ENCODE assay signal across 15 cellular contexts in the genomic region with DNA sequence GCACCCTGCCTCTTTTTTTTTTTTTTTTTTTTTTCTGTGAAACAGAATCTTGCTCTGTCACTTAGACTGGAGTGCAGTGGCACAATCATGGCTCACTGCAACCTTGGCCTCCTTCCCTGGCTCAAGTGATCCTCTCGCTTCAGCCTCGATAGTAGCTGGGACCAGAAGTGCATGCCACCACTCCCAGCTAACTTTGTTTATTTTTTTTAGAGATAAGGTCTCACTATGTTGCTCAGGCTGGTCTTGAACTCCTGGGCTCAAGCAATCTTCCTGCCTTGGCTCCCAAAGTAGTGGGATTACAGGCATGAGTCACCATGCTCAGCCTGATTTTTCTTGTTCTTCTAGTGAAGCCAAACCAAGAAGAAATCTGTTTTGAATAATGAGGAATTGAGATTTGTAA. TPM values are rescaled to one million over a fixed set of nuclear protein-coding genes. Genes with fewer than 3 reads are reported as not detected.
DNase-seq lines count a peak whose midpoint lies in the region; ATAC-seq and TF ChIP-seq lines count a peak whose summit lies in the region.
"Had no signal": no experiment of that assay in that cellular context is flagged by ENCODE, and none has a peak within 500 bp of the region (broad histone marks: within the 10 kb centered on the region; RNA-seq: fewer than 3 reads in every experiment).

No MANE protein-coding gene starts in this region.

- peaks cover 0 to 4% of the 10 kb centered on the region in 2 experiments; a peak in 1 of 4 replicates for H3K4me1 ChIP-seq in SK-N-SH (ENCODE audit: control insufficient read depth in 1 of 2, insufficient read depth in 2 of 2, low read depth in 1 of 2, low read length in 1 of 2)
- no peaks in the 10 kb centered on the region for H3K4me1 ChIP-seq in fibroblast of lung (ENCODE audit: control insufficient read depth, extremely low read depth, insufficient read depth, low read length)
- H3K4me1 ChIP-seq in stomach = no peaks in the 10 kb centered on the region
- H3K4me1 ChIP-seq: thyroid gland had no signal

- TF ChIP-seq EP300 in SK-N-SH (IDR thresholded peaks at IDR 0.05; ENCODE audit: borderline replicate concordance in 1 of 2, low read depth in 1 of 2, low read length in 1 of 2) (no peak), stomach (IDR thresholded peaks at IDR 0.05) (no peak)

- H4K20me1 ChIP-seq in SK-N-SH (ENCODE audit: insufficient read depth) = peaks cover 15% of the 10 kb centered on the region; the same call in 1 of the 2 replicates
- H4K20me1 ChIP-seq in fibroblast of lung (ENCODE audit: control insufficient read depth, extremely low read depth, insufficient read depth, low read length) = no peaks in the 10 kb centered on the region

- no peak for TF ChIP-seq RAD21 in SK-N-SH (IDR thresholded peaks at IDR 0.05; ENCODE audit: low read length)

- peak overlapping the region; percentile 12; the same call in 1 of the 2 replicates for H3K4me2 ChIP-seq in SK-N-SH
- H3K4me2 ChIP-seq in fibroblast of lung (ENCODE audit: extremely low read depth, insufficient read depth, low read length) = no peak overlapping the region

- TF ChIP-seq CTCF in SK-N-SH (IDR thresholded peaks at IDR 0.05) (no peak), fibroblast of lung (conservative IDR thresholded peaks at IDR 0.05 in 1 of 2, IDR thresholded peaks at IDR 0.05 in 1 of 2; ENCODE audit: low read depth in 1 of 2, low read length in 2 of 2) (no peak), stomach (IDR thresholded peaks at IDR 0.05) (no peak)

- WGBS in SK-N-SH (ENCODE audit: low lambda C conversion rate) = 90% methylated on average over 2 of the region's 2 CpGs
- WGBS in stomach, 5 donors = 13 to 59% (median 46%) methylated on average over 2 of the region's 2 CpGs

- no peak for ATAC-seq in SK-N-SH treated with all-trans-retinoic acid at 6 μM for 48 hours
- no peak for ATAC-seq in GM18867 (IDR thresholded peaks at IDR 0.05; ENCODE audit: unreplicated experiment)
- ATAC-seq: left lobe of liver had no signal

- peaks cover 9 to 24% of the 10 kb centered on the region in 2 experiments for H3K36me3 ChIP-seq in SK-N-SH (replicated peaks in 1 of 2; ENCODE audit: control insufficient read depth in 1 of 2, insufficient read depth in 2 of 2, low read length in 1 of 2)
- no peaks in the 10 kb centered on the region for H3K36me3 ChIP-seq in fibroblast of lung (ENCODE audit: control insufficient read depth, insufficient read depth, low read length)
- peaks cover 11 to 63% (median 49%) of the 10 kb centered on the region in 4 donors for H3K36me3 ChIP-seq in stomach

- CTCF ChIA-PET in SK-N-SH (lab: Yijun Ruan, JAX) = no interaction called here

- peaks cover 83% of the 10 kb centered on the region for H3K79me2 ChIP-seq in SK-N-SH (ENCODE audit: insufficient read depth)
- H3K79me2 ChIP-seq in fibroblast of lung (ENCODE audit: control insufficient read depth, insufficient read depth, low read length) = peaks cover 7% of the 10 kb centered on the region

- H3K27ac ChIP-seq in SK-N-SH (ENCODE audit: low read depth in 2 of 2, low read length in 1 of 2) = peak overlapping the region in 1 of 2 experiments; percentile 50; a peak in 2 of 4 replicates
- peak overlapping the region; percentile 73 for H3K27ac ChIP-seq in fibroblast of lung (ENCODE audit: insufficient read depth, low read length)
- H3K27ac ChIP-seq in stomach = no peak overlapping the region
- H3K27ac ChIP-seq: 22Rv1, SJCRH30 had no signal

- POLR2A ChIA-PET in SK-N-SH (lab: Yijun Ruan, JAX) = no interaction called here

- H3K4me3 ChIP-seq in SK-N-SH (ENCODE audit: low read depth in 2 of 2, low read length in 1 of 2) (no peak overlapping the region), fibroblast of lung (replicated peaks in 1 of 4; ENCODE audit: control extremely low read depth in 1 of 4, insufficient read depth in 1 of 4, low read depth in 3 of 4, low read length in 4 of 4) (no peak overlapping the region), stomach (no peak overlapping the region)
- H3K4me3 ChIP-seq: SJCRH30, thyroid gland had no signal

- intact Hi-C loops in stomach (cut with DNase I; ENCODE audit: low total_unique reads) = no loop called here

- H3K9ac ChIP-seq in SK-N-SH = 0 out of 2 replicates have a peak overlapping the region, but pooled peaks have one; percentile 28
- H3K9ac ChIP-seq in fibroblast of lung (ENCODE audit: insufficient read depth, low read length) = no peak overlapping the region

- DNase-seq in SK-N-SH (no peak), RPMI7951 (ENCODE audit: low read depth) (peak; percentile 43), fibroblast of lung (ENCODE audit: low read depth in 2 of 2) (peak; percentile 68 to 70), stomach (peak; percentile 8), NK-92 (lab: John Stamatoyannopoulos, UW; ENCODE audit: unreplicated experiment) (no peak), GF-D8 (lab: John Stamatoyannopoulos, UW) (no peak)
- DNase-seq: glutamatergic neuron, NCI-H1694 treated with DMSO at 0.1 percent for 48 hours, NCI-H526 treated with DMSO at 0.1 percent for 48 hours had no signal

- no peak for TF ChIP-seq POLR2A in stomach (IDR thresholded peaks at IDR 0.05)

- H3K9me3 ChIP-seq in SK-N-SH (no peaks in the 10 kb centered on the region), fibroblast of lung (ENCODE audit: control insufficient read depth, insufficient read depth, low read depth, low read length) (no peaks in the 10 kb centered on the region), stomach (no peaks in the 10 kb centered on the region)
- H3K9me3 ChIP-seq: SJCRH30, thyroid gland had no signal

- H2AFZ ChIP-seq in SK-N-SH (ENCODE audit: low read depth) (no peak overlapping the region), fibroblast of lung (ENCODE audit: low read length) (no peak overlapping the region)

- peaks cover 22% of the 10 kb centered on the region for H3F3A ChIP-seq in SK-N-SH (replicated peaks; ENCODE audit: insufficient read depth)

- no peaks in the 10 kb centered on the region for H3K9me2 ChIP-seq in SK-N-SH

- H3K27me3 ChIP-seq in SK-N-SH (ENCODE audit: insufficient read depth) (no peaks in the 10 kb centered on the region), fibroblast of lung (ENCODE audit: control insufficient read depth, insufficient read depth, low read length) (no peaks in the 10 kb centered on the region), stomach (no peaks in the 10 kb centered on the region)
- H3K27me3 ChIP-seq: SJCRH30, thyroid gland had no signal

TF ChIP-seq in SK-N-SH, 30 proteins besides CTCF, POLR2A, EP300 and RAD21:
- TF ChIP-seq, protein P1, sequence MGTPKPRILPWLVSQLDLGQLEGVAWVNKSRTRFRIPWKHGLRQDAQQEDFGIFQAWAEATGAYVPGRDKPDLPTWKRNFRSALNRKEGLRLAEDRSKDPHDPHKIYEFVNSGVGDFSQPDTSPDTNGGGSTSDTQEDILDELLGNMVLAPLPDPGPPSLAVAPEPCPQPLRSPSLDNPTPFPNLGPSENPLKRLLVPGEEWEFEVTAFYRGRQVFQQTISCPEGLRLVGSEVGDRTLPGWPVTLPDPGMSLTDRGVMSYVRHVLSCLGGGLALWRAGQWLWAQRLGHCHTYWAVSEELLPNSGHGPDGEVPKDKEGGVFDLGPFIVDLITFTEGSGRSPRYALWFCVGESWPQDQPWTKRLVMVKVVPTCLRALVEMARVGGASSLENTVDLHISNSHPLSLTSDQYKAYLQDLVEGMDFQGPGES (IDR thresholded peaks at IDR 0.05; ENCODE audit: low read depth, low read length) = no peak
- no peak for TF ChIP-seq NFIC (IDR thresholded peaks at IDR 0.05; ENCODE audit: borderline replicate concordance)
- TF ChIP-seq GATA2 (CRISPR knock-in tag; IDR thresholded peaks at IDR 0.05) = no peak
- TF ChIP-seq MXI1 (IDR thresholded peaks at IDR 0.05; ENCODE audit: low read depth, low read length) = no peak
- TF ChIP-seq JUND (IDR thresholded peaks at IDR 0.05) = no peak
- TF ChIP-seq TAF1 (IDR thresholded peaks at IDR 0.05; ENCODE audit: borderline replicate concordance, low read depth, low read length) = no peak

TF ChIP-seq in SK-N-SH treated with all-trans-retinoic acid at 6 μM for 48 hours, 23 proteins besides CTCF, POLR2A, EP300 and RAD21 (continues in another document):
- TF ChIP-seq TOX (CRISPR knock-in tag; IDR thresholded peaks at IDR 0.05; ENCODE audit: borderline replicate concordance) (no peak), BACH2 (CRISPR knock-in tag; IDR thresholded peaks at IDR 0.05; ENCODE audit: borderline replicate concordance) (no peak), ZFP30 (CRISPR knock-in tag; IDR thresholded peaks at IDR 0.05) (no peak)
- TF ChIP-seq, protein P2, sequence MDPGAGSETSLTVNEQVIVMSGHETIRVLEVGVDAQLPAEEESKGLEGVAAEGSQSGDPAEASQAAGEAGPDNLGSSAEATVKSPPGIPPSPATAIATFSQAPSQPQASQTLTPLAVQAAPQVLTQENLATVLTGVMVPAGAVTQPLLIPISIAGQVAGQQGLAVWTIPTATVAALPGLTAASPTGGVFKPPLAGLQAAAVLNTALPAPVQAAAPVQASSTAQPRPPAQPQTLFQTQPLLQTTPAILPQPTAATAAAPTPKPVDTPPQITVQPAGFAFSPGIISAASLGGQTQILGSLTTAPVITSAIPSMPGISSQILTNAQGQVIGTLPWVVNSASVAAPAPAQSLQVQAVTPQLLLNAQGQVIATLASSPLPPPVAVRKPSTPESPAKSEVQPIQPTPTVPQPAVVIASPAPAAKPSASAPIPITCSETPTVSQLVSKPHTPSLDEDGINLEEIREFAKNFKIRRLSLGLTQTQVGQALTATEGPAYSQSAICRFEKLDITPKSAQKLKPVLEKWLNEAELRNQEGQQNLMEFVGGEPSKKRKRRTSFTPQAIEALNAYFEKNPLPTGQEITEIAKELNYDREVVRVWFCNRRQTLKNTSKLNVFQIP (CRISPR knock-in tag; IDR thresholded peaks at IDR 0.05; ENCODE audit: borderline replicate concordance, low read depth) = no peak

RNA-seq across cellular contexts. Expression of a gene that starts 25.0 kb away (rescaled TPM):
- polyA plus RNA-seq in SK-N-SH (2012; rRNA removed) (11.6 and 15.7 TPM in 2 replicates), fibroblast of lung (19.4 and 22.2 TPM in 2 replicates), stomach (1 to 10 TPM; 5.1 to 5.5 (median 5.2) TPM)
- polyA plus RNA-seq in SK-N-SH (2012; cell fraction: cytosol; rRNA removed) = 8.5 and 9.0 TPM in 2 replicates
- 45.1 and 59.0 TPM in 2 replicates for polyA plus RNA-seq in SK-N-SH (2012; cell fraction: nucleus; rRNA removed)
- total RNA-seq in RPMI7951 (2014; rRNA removed; shearing (Covaris generic)) = 15.6 and 20.8 TPM in 2 replicates
- total RNA-seq in fibroblast of lung (19.3 and 24.9 TPM in 2 replicates), stomach (10 to 100 TPM; 25.8 to 66.5 (median 45.6) TPM)
- polyA plus RNA-seq in fibroblast of lung (2012) = 17.2 and 20.2 TPM in 2 replicates
- polyA minus RNA-seq in fibroblast of lung (ENCODE audit: low replicate concordance) = 49.8 and 68.2 TPM in 2 replicates

RNA-seq across cellular contexts. Expression of a gene that starts 35.2 kb away (rescaled TPM):
- polyA plus RNA-seq in SK-N-SH (2012; rRNA removed) (12.3 and 19.9 TPM in 2 replicates), fibroblast of lung (32.3 and 36.5 TPM in 2 replicates), stomach (1 to 10 TPM; 5.1 to 7.4 (median 6.9) TPM)
- 13.8 and 15.7 TPM in 2 replicates for polyA plus RNA-seq in SK-N-SH (2012; cell fraction: cytosol; rRNA removed)
- 6.3 and 15.8 TPM in 2 replicates for polyA plus RNA-seq in SK-N-SH (2012; cell fraction: nucleus; rRNA removed)
- total RNA-seq in RPMI7951 (2014; rRNA removed; shearing (Covaris generic)) = 12.7 and 20.9 TPM in 2 replicates
- total RNA-seq in fibroblast of lung (20.5 and 28.4 TPM in 2 replicates), stomach (10 to 100 TPM in 4 of 5 donors, 1 to 10 TPM in 1; 6.4 to 48.7 (median 19.7) TPM)
- 20.7 and 23.2 TPM in 2 replicates for polyA plus RNA-seq in fibroblast of lung (2012)
- 15.6 and 26.9 TPM in 2 replicates for polyA minus RNA-seq in fibroblast of lung (ENCODE audit: low replicate concordance)

Comparison
In these comparisons a context has a peak if more than half of its experiments do, and no peak if none do; other contexts are left out.
1. DNase-seq: peak in RPMI7951 (single experiment), fibroblast of lung (2 of 2) and stomach (single experiment); none in SK-N-SH (single experiment), NK-92 (single experiment) and GF-D8 (single experiment).